Comparison of ENCODE assay signal across 1 cellular context in the genomic region with DNA sequence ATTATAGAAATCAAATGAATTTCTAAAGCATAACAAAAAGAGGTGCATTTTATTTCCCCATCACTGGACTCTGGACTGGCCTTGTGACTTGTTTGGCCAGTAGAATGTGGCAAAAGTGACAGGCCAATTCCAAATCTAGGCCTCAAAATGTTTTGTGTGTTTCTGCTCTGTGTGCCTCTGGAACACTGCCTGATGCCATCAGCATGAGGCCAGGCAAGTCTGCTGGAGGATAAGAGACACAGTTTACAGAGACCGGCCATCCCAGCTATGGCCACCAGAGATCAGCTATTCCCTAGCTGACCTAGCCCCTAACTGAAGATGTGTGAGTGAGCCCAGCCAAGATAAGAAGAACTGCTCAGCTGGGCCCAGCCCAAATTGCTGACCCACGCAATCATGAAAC.
TF ChIP-seq lines count a peak whose summit lies in the region.

No MANE protein-coding gene starts in this region.

TF ChIP-seq in GM23338, 12 proteins besides CTCF, POLR2A, EP300 and RAD21 (continued from another document):
- TF ChIP-seq, protein P1, sequence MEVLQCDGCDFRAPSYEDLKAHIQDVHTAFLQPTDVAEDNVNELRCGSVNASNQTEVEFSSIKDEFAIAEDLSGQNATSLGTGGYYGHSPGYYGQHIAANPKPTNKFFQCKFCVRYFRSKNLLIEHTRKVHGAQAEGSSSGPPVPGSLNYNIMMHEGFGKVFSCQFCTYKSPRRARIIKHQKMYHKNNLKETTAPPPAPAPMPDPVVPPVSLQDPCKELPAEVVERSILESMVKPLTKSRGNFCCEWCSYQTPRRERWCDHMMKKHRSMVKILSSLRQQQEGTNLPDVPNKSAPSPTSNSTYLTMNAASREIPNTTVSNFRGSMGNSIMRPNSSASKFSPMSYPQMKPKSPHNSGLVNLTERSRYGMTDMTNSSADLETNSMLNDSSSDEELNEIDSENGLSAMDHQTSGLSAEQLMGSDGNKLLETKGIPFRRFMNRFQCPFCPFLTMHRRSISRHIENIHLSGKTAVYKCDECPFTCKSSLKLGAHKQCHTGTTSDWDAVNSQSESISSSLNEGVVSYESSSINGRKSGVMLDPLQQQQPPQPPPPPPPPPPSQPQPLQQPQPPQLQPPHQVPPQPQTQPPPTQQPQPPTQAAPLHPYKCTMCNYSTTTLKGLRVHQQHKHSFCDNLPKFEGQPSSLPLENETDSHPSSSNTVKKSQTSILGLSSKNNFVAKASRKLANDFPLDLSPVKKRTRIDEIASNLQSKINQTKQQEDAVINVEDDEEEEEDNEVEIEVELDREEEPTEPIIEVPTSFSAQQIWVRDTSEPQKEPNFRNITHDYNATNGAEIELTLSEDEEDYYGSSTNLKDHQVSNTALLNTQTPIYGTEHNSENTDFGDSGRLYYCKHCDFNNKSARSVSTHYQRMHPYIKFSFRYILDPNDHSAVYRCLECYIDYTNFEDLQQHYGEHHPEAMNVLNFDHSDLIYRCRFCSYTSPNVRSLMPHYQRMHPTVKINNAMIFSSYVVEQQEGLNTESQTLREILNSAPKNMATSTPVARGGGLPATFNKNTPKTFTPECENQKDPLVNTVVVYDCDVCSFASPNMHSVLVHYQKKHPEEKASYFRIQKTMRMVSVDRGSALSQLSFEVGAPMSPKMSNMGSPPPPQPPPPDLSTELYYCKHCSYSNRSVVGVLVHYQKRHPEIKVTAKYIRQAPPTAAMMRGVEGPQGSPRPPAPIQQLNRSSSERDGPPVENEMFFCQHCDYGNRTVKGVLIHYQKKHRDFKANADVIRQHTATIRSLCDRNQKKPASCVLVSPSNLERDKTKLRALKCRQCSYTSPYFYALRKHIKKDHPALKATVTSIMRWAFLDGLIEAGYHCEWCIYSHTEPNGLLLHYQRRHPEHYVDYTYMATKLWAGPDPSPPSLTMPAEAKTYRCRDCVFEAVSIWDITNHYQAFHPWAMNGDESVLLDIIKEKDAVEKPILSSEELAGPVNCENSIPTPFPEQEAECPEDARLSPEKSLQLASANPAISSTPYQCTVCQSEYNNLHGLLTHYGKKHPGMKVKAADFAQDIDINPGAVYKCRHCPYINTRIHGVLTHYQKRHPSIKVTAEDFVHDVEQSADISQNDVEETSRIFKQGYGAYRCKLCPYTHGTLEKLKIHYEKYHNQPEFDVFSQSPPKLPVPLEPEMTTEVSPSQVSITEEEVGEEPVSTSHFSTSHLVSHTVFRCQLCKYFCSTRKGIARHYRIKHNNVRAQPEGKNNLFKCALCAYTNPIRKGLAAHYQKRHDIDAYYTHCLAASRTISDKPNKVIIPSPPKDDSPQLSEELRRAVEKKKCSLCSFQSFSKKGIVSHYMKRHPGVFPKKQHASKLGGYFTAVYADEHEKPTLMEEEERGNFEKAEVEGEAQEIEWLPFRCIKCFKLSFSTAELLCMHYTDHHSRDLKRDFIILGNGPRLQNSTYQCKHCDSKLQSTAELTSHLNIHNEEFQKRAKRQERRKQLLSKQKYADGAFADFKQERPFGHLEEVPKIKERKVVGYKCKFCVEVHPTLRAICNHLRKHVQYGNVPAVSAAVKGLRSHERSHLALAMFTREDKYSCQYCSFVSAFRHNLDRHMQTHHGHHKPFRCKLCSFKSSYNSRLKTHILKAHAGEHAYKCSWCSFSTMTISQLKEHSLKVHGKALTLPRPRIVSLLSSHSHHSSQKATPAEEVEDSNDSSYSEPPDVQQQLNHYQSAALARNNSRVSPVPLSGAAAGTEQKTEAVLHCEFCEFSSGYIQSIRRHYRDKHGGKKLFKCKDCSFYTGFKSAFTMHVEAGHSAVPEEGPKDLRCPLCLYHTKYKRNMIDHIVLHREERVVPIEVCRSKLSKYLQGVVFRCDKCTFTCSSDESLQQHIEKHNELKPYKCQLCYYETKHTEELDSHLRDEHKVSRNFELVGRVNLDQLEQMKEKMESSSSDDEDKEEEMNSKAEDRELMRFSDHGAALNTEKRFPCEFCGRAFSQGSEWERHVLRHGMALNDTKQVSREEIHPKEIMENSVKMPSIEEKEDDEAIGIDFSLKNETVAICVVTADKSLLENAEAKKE (CRISPR knock-in tag; IDR thresholded peaks at IDR 0.05), result no peak
- TF ChIP-seq, protein P2, sequence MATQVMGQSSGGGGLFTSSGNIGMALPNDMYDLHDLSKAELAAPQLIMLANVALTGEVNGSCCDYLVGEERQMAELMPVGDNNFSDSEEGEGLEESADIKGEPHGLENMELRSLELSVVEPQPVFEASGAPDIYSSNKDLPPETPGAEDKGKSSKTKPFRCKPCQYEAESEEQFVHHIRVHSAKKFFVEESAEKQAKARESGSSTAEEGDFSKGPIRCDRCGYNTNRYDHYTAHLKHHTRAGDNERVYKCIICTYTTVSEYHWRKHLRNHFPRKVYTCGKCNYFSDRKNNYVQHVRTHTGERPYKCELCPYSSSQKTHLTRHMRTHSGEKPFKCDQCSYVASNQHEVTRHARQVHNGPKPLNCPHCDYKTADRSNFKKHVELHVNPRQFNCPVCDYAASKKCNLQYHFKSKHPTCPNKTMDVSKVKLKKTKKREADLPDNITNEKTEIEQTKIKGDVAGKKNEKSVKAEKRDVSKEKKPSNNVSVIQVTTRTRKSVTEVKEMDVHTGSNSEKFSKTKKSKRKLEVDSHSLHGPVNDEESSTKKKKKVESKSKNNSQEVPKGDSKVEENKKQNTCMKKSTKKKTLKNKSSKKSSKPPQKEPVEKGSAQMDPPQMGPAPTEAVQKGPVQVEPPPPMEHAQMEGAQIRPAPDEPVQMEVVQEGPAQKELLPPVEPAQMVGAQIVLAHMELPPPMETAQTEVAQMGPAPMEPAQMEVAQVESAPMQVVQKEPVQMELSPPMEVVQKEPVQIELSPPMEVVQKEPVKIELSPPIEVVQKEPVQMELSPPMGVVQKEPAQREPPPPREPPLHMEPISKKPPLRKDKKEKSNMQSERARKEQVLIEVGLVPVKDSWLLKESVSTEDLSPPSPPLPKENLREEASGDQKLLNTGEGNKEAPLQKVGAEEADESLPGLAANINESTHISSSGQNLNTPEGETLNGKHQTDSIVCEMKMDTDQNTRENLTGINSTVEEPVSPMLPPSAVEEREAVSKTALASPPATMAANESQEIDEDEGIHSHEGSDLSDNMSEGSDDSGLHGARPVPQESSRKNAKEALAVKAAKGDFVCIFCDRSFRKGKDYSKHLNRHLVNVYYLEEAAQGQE (IDR thresholded peaks at IDR 0.05; ENCODE audit: unreplicated experiment), result no peak
- TF ChIP-seq JUNB (IDR thresholded peaks at IDR 0.05; ENCODE audit: unreplicated experiment), result no peak
